1 cellular context compared by ENCODE assay signal in genomic region chr11:108926522-108927380, GRCh38.
TF ChIP-seq lines count a peak whose summit lies in the region.

No MANE protein-coding gene starts in this region.

TF ChIP-seq in SK-N-SH, 30 proteins besides CTCF, POLR2A, EP300 and RAD21 (continued from another document):
- TF ChIP-seq USF1 (IDR thresholded peaks at IDR 0.05; ENCODE audit: borderline replicate concordance, low read depth) = no peak
- TF ChIP-seq POLR2AphosphoS5 (IDR thresholded peaks at IDR 0.05; ENCODE audit: low read depth, low read length) = no peak
- TF ChIP-seq REST (IDR thresholded peaks at IDR 0.05; ENCODE audit: low read depth, low read length) = no peak
- no peak for TF ChIP-seq USF2 (IDR thresholded peaks at IDR 0.05; ENCODE audit: borderline replicate concordance, low read depth, low read length)
- TF ChIP-seq FOXJ3 (CRISPR knock-in tag; IDR thresholded peaks at IDR 0.05) = no peak
- TF ChIP-seq RXRA (IDR thresholded peaks at IDR 0.05; ENCODE audit: borderline replicate concordance, low read depth) = no peak
- no peak for TF ChIP-seq SIN3A (IDR thresholded peaks at IDR 0.05; ENCODE audit: borderline replicate concordance, low read depth, low read length)
- TF ChIP-seq TEAD4 (IDR thresholded peaks at IDR 0.05; ENCODE audit: borderline replicate concordance, insufficient read depth) = no peak
- TF ChIP-seq NFIC (IDR thresholded peaks at IDR 0.05; ENCODE audit: borderline replicate concordance) = no peak
- no peak for TF ChIP-seq FOSL2 (IDR thresholded peaks at IDR 0.05; ENCODE audit: borderline replicate concordance, low read depth)
- no peak for TF ChIP-seq TCF12 (IDR thresholded peaks at IDR 0.05)
- no peak for TF ChIP-seq NRF1 (IDR thresholded peaks at IDR 0.05; ENCODE audit: low read depth, low read length)
- no peak for TF ChIP-seq MAX (IDR thresholded peaks at IDR 0.05; ENCODE audit: low read depth)
- no peak for TF ChIP-seq CHD2 (IDR thresholded peaks at IDR 0.05; ENCODE audit: low read length, partially characterized antibody)
- TF ChIP-seq PBX3 (IDR thresholded peaks at IDR 0.05) = no peak; the same call in 1 of the 2 replicates
